Comparison of ENCODE assay signal across 11 cellular contexts in the genomic region with DNA sequence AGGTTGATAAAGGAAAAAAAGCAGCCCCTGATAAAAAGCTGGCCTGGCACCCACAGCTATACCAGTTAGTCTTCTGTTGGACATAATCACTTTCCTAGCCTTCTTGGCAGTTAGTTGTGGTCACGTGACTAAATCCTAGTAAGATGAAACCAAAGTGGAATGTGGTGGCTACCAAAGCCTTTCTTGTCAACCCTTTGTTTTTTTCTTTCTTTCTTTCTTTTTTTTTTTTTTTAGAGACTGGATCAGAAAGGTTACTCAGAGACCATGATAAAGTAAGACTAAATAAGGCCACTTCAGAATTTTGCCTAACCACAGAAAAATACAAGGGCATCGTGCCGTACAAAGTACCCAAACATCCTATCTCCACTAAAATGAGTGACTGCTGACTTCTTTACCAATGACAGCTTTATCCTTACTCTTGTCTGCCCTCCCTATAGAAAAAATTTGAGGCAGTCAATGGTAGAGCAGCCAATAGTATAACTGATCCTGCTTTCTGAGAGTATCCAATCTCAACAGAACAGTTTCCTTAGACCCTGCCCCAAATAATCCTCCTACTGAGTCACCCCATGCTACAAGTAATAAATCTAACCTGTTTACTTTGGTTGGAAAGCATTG. TPM values are rescaled to one million over a fixed set of nuclear protein-coding genes. Genes with fewer than 3 reads are reported as not detected.
DNase-seq lines count a peak whose midpoint lies in the region; ATAC-seq, FAIRE-seq and TF ChIP-seq lines count a peak whose summit lies in the region.
"Had no signal": no experiment of that assay in that cellular context is flagged by ENCODE, and none has a peak within 500 bp of the region (broad histone marks: within the 10 kb centered on the region; RNA-seq: fewer than 3 reads in every experiment).

No MANE protein-coding gene starts in this region.

- no peak overlapping the region for H4K91ac ChIP-seq in H1 (replicated peaks; ENCODE audit: insufficient read length, low read length)

- H2AK5ac ChIP-seq in H1 (ENCODE audit: low read depth, low read length), result no peak overlapping the region

- H3K9me3 ChIP-seq in H1 (ENCODE audit: insufficient read depth in 2 of 2, low read depth in 1 of 2, low read length in 1 of 2) (no peaks in the 10 kb centered on the region), parathyroid adenoma (ENCODE audit: control insufficient read depth, low read length) (no peaks in the 10 kb centered on the region)
- H3K9me3 ChIP-seq: right lobe of liver had no signal

- no peak overlapping the region for H2BK12ac ChIP-seq in H1 (ENCODE audit: low read depth, low read length)

- no peak overlapping the region for H3K56ac ChIP-seq in H1 (replicated peaks; ENCODE audit: insufficient read length, low read depth, low read length)

- no peak for ATAC-seq in HG03460 (IDR thresholded peaks at IDR 0.05; ENCODE audit: unreplicated experiment)
- no peak for ATAC-seq in GM21526 (IDR thresholded peaks at IDR 0.05; ENCODE audit: low FRiP score, unreplicated experiment)

- WGBS in H1 (ENCODE audit: extremely low coverage in 1 of 2, insufficient coverage in 1 of 2, insufficient read length in 1 of 2, insufficient replicate concordance in 2 of 2, low coverage in 1 of 2, low lambda C conversion rate in 2 of 2, missing lambda C conversion rate in 1 of 2), 2 experiments, result 75% methylated on average over 3 of the region's 3 CpGs; no CpG with 5 or more reads in 1 of the 2 experiments

- no peak overlapping the region for H3K9ac ChIP-seq in H1 (replicated peaks in 1 of 4; ENCODE audit: extremely low read depth in 1 of 4, low read depth in 3 of 4, low read length in 3 of 4)
- H3K9ac ChIP-seq in parathyroid adenoma, result no peak overlapping the region

- no peak overlapping the region for H3K23ac ChIP-seq in H1 (ENCODE audit: insufficient read length)

- no peaks in the 10 kb centered on the region for H3K23me2 ChIP-seq in H1 (ENCODE audit: low read depth, low read length)

- H3K18ac ChIP-seq in H1 (ENCODE audit: extremely low read depth, low read length), result no peak overlapping the region

- H2AFZ ChIP-seq in H1 (ENCODE audit: low read length), result peak overlapping the region; percentile 77; the same call in 1 of the 2 replicates
- H2AFZ ChIP-seq in parathyroid adenoma, result no peak overlapping the region

- no peaks in the 10 kb centered on the region for H4K20me1 ChIP-seq in H1 (replicated peaks in 1 of 2; ENCODE audit: control insufficient read depth in 1 of 2, insufficient read depth in 2 of 2, low read length in 2 of 2)

- DNase-seq in GM04504 (ENCODE audit: low read depth), result peak; percentile 46
- DNase-seq in NCI-H2196 treated with DMSO at 0.1 percent for 48 hours (lab: John Stamatoyannopoulos, UW; ENCODE audit: unreplicated experiment), result peak; percentile 52
- no peak for DNase-seq in H1 (ENCODE audit: low read depth in 1 of 2, low spot score in 2 of 2)
- DNase-seq in NAMALWA (ENCODE audit: low spot score), result no peak
- DNase-seq in mesenteric fat pad (ENCODE audit: low spot score), result no peak
- DNase-seq: activated CD4-positive, alpha-beta memory T cell treated with anti-CD3 and anti-CD28 coated beads for 36 hours; aorta; right lobe of liver had no signal

- H2BK15ac ChIP-seq in H1 (ENCODE audit: low read length), result no peak overlapping the region

- no peak overlapping the region for H4K5ac ChIP-seq in H1 (ENCODE audit: insufficient read length, low read depth, low read length)

- H3K79me2 ChIP-seq in H1 (ENCODE audit: control insufficient read depth in 1 of 2, insufficient read depth in 2 of 2, low read length in 2 of 2) (no peaks in the 10 kb centered on the region), parathyroid adenoma (no peaks in the 10 kb centered on the region)

- CTCF ChIA-PET in H1 (lab: Charles Lee; ENCODE audit: partially characterized antibody), result interaction anchor here (1.0 to 2.9 kb wide), 4 partner anchors 11 to 360 kb away, joined by 3 to 9 read pairs (median 4); partner anchors contain the start of gene KIF27

- H3K27me3 ChIP-seq in H1 (replicated peaks in 1 of 4; ENCODE audit: control insufficient read depth in 3 of 4, extremely low read depth in 1 of 4, insufficient read depth in 3 of 4, low read length in 3 of 4) (no peaks in the 10 kb centered on the region), parathyroid adenoma (ENCODE audit: control insufficient read depth, insufficient read depth, low read length) (no peaks in the 10 kb centered on the region)
- H3K27me3 ChIP-seq: right lobe of liver had no signal

- H3K4me3 ChIP-seq in H1 (ENCODE audit: extremely low read depth in 1 of 4, insufficient read depth in 2 of 4, low read depth in 3 of 4, low read length in 4 of 4), result no peak overlapping the region
- H3K4me3 ChIP-seq in parathyroid adenoma (ENCODE audit: low read depth, low read length), result peak overlapping the region; percentile 49
- H3K4me3 ChIP-seq: right lobe of liver had no signal

- no peak overlapping the region for H2BK5ac ChIP-seq in H1 (ENCODE audit: low read depth, low read length)

- no peak for TF ChIP-seq POLR2A in H1 (IDR thresholded peaks at IDR 0.05; ENCODE audit: control extremely low read depth in 1 of 2, low read depth in 2 of 2, low read length in 2 of 2)

- H3K14ac ChIP-seq in H1 (ENCODE audit: insufficient read length), result no peak overlapping the region

- no peak overlapping the region for H2BK20ac ChIP-seq in H1 (ENCODE audit: low read length)

- H2BK120ac ChIP-seq in H1 (replicated peaks; ENCODE audit: low read depth, low read length), result no peak overlapping the region

- peak overlapping the region in 1 of 2 experiments; percentile 3; a peak in 1 of 4 replicates for H3K4me2 ChIP-seq in H1 (ENCODE audit: insufficient read depth in 1 of 2, low read depth in 2 of 2, low read length in 2 of 2)
- peak overlapping the region; percentile 60 for H3K4me2 ChIP-seq in parathyroid adenoma (ENCODE audit: low read length)

- no peak overlapping the region for H3K27ac ChIP-seq in H1 (ENCODE audit: low read depth, low read length)
- peak overlapping the region; percentile 89 for H3K27ac ChIP-seq in parathyroid adenoma
- H3K27ac ChIP-seq: right lobe of liver had no signal

- no peak for TF ChIP-seq EP300 in H1 (IDR thresholded peaks at IDR 0.05; ENCODE audit: borderline replicate concordance in 1 of 2, low read depth in 2 of 2, low read length in 2 of 2)

- no peak for FAIRE-seq in H1 (lab: Jason Lieb, UNC)

- POLR2A ChIA-PET in H1 (lab: Charles Lee; ENCODE audit: partially characterized antibody), result interaction anchor here (0.6 to 1.2 kb wide), 3 partner anchors 14 to 269 kb away, joined by 3 to 5 read pairs (median 4); partner anchors contain the start of genes HNRNPK and KIF27

- no peak overlapping the region for H4K8ac ChIP-seq in H1 (ENCODE audit: extremely low read depth, insufficient read depth, low read length)

- TF ChIP-seq CTCF in H1 (IDR thresholded peaks at IDR 0.05; ENCODE audit: control extremely low read depth in 1 of 3, insufficient read depth in 1 of 3, low read depth in 1 of 3, low read length in 3 of 3), result no peak
- TF ChIP-seq CTCF in parathyroid adenoma (IDR thresholded peaks at IDR 0.05), result no peak

- H3K4me1 ChIP-seq in H1 (replicated peaks in 1 of 4; ENCODE audit: control insufficient read depth in 3 of 4, insufficient read depth in 4 of 4, low read length in 3 of 4) (peaks cover 0 to 6% (median 2%) of the 10 kb centered on the region in 4 experiments; a peak in 4 of 7 replicates), parathyroid adenoma (peaks cover 16% of the 10 kb centered on the region)

- no peaks in the 10 kb centered on the region for H3K36me3 ChIP-seq in H1 (ENCODE audit: control insufficient read depth in 2 of 4, insufficient read depth in 4 of 4, low read length in 3 of 4)
- H3K36me3 ChIP-seq in parathyroid adenoma (ENCODE audit: control insufficient read depth, insufficient read depth, low read length), result no peaks in the 10 kb centered on the region

- no peaks in the 10 kb centered on the region for H3K79me1 ChIP-seq in H1 (ENCODE audit: low read depth, low read length)

- no peak for TF ChIP-seq RAD21 in H1 (IDR thresholded peaks at IDR 0.05 in 1 of 2, conservative IDR thresholded peaks at IDR 0.05 in 1 of 2; ENCODE audit: low read depth in 2 of 2, low read length in 2 of 2)

- no peak overlapping the region for H3K4ac ChIP-seq in H1 (replicated peaks; ENCODE audit: insufficient read length, low read depth, low read length)

TF ChIP-seq in H1, 55 proteins besides CTCF, POLR2A, EP300 and RAD21 (continues in another document):
- no peak for TF ChIP-seq SIRT6 (IDR thresholded peaks at IDR 0.05; ENCODE audit: low read length)

RNA-seq across cellular contexts. Expression of gene KIF27, which starts 14.2 kb away (rescaled TPM):
- total RNA-seq in H1 (2021; fragmentation: NEBNext Ultra II Directional; extraction: Animal tissue kit (Norgen Biotek cat#: 25700)), result 4.6 and 7.0 TPM in 2 replicates
- 0.24 and 0.47 TPM in 2 replicates for polyA plus RNA-seq in H1 (2011; rRNA removed)
- 1.00 TPM for polyA plus RNA-seq in H1 (2011; cell fraction: cytosol; rRNA removed)
- polyA plus RNA-seq in H1 (2011; cell fraction: nucleus; rRNA removed), result 0.78 TPM
- polyA plus RNA-seq in H1 (2012, experiment 1 of 2), result 1.1 to 2.6 TPM (median 1.3 TPM) in 4 replicates
- 0.08 TPM for polyA plus RNA-seq in H1 (2012, experiment 2 of 2)
- 2.5 TPM for polyA plus RNA-seq in H1 (2013, experiment 1 of 2)
- 2.4 TPM for polyA plus RNA-seq in H1 (2013, experiment 2 of 2)
- 1.5 and 3.1 TPM in 2 replicates for polyA minus RNA-seq in H1 (2011; rRNA and poly(A)+ RNA removed)
- polyA minus RNA-seq in H1 (2011; cell fraction: cytosol; rRNA and poly(A)+ RNA removed), result 1.3 TPM
- 6.1 TPM for polyA minus RNA-seq in H1 (2011; cell fraction: nucleus; rRNA and poly(A)+ RNA removed)
- 3.9 TPM for total RNA-seq in mesenteric fat pad

RNA-seq across cellular contexts. Expression of gene HNRNPK, which starts 44.6 kb away (rescaled TPM):
- total RNA-seq in H1 (2021; fragmentation: NEBNext Ultra II Directional; extraction: Animal tissue kit (Norgen Biotek cat#: 25700)), result 851 and 887 TPM in 2 replicates
- polyA plus RNA-seq in H1 (2011; rRNA removed), result 414 and 560 TPM in 2 replicates
- 510 TPM for polyA plus RNA-seq in H1 (2011; cell fraction: cytosol; rRNA removed)
- polyA plus RNA-seq in H1 (2011; cell fraction: nucleus; rRNA removed), result 492 TPM
- 624 to 1,009 TPM (median 692 TPM) in 4 replicates for polyA plus RNA-seq in H1 (2012, experiment 1 of 2)
- polyA plus RNA-seq in H1 (2012, experiment 2 of 2), result 173 TPM
- polyA plus RNA-seq in H1 (2013, experiment 1 of 2), result 487 TPM
- polyA plus RNA-seq in H1 (2013, experiment 2 of 2), result 492 TPM
- 578 and 618 TPM in 2 replicates for polyA minus RNA-seq in H1 (2011; rRNA and poly(A)+ RNA removed)
- 403 TPM for polyA minus RNA-seq in H1 (2011; cell fraction: cytosol; rRNA and poly(A)+ RNA removed)
- 658 TPM for polyA minus RNA-seq in H1 (2011; cell fraction: nucleus; rRNA and poly(A)+ RNA removed)
- total RNA-seq in mesenteric fat pad, result 441 TPM

RNA-seq across cellular contexts. Expression of gene RMI1, which starts 45.2 kb away (rescaled TPM):
- total RNA-seq in H1 (2021; fragmentation: NEBNext Ultra II Directional; extraction: Animal tissue kit (Norgen Biotek cat#: 25700)), result 34.1 and 34.6 TPM in 2 replicates
- polyA plus RNA-seq in H1 (2011; rRNA removed), result 2.7 and 3.0 TPM in 2 replicates
- polyA plus RNA-seq in H1 (2011; cell fraction: cytosol; rRNA removed), result 5.8 TPM
- polyA plus RNA-seq in H1 (2011; cell fraction: nucleus; rRNA removed), result 1.8 TPM
- polyA plus RNA-seq in H1 (2012, experiment 1 of 2), result 10.9 to 21.6 TPM (median 14.0 TPM) in 4 replicates
- polyA plus RNA-seq in H1 (2012, experiment 2 of 2), result 1.1 TPM
- 25.4 TPM for polyA plus RNA-seq in H1 (2013, experiment 1 of 2)
- 25.9 TPM for polyA plus RNA-seq in H1 (2013, experiment 2 of 2)
- 8.1 and 18.4 TPM in 2 replicates for polyA minus RNA-seq in H1 (2011; rRNA and poly(A)+ RNA removed)
- 16.7 TPM for polyA minus RNA-seq in H1 (2011; cell fraction: cytosol; rRNA and poly(A)+ RNA removed)
- 10.6 TPM for polyA minus RNA-seq in H1 (2011; cell fraction: nucleus; rRNA and poly(A)+ RNA removed)
- 3.6 TPM for total RNA-seq in mesenteric fat pad

Comparison
In these comparisons a context has a peak if more than half of its experiments do, and no peak if none do; other contexts are left out.
1. DNase-seq: peak in GM04504 (single experiment) and NCI-H2196 treated with DMSO at 0.1 percent for 48 hours (single experiment); none in H1 (0 of 2), NAMALWA (single experiment) and mesenteric fat pad (single experiment).